ENCODE assay signal across 34 cellular contexts in genomic region chr7:85914437-85914836, GRCh38.
"Had no signal": no experiment of that assay in that cellular context is flagged by ENCODE, and none has a peak within 500 bp of the region (broad histone marks: within the 10 kb centered on the region; RNA-seq: fewer than 3 reads in every experiment).

No MANE protein-coding gene starts in this region.

- H3K4me3 ChIP-seq: MG63 had no signal

- H3K36me3 ChIP-seq: MG63 had no signal

- DNase-seq: Karpas-422, Kasumi-1, MG63, MM.1S, MV-4-11, NCI-H1048, NCI-H1092, NCI-H1092 treated with DMSO at 0.1 percent for 48 hours, NCI-H1105, NCI-H1105 treated with DMSO at 0.1 percent for 48 hours, NCI-H1417, NCI-H1417 treated with DMSO at 0.1 percent for 48 hours, NCI-H1436, NCI-H1436 treated with DMSO at 0.1 percent for 48 hours, NCI-H146, NCI-H1694, NCI-H1694 treated with DMSO at 0.1 percent for 48 hours, NCI-H187, NCI-H187 treated with DMSO at 0.1 percent for 48 hours, NCI-H1930, NCI-H2029, NCI-H2029 treated with DMSO at 0.1 percent for 48 hours, NCI-H2081, NCI-H2081 treated with DMSO at 0.1 percent for 48 hours, NCI-H2107, NCI-H2171, NCI-H2171 treated with DMSO at 0.1 percent for 48 hours, NCI-H2227 treated with DMSO at 0.1 percent for 48 hours, NCI-H226, NCI-H345, NCI-H446, NCI-H446 treated with DMSO at 0.1 percent for 48 hours, NCI-H510A, NCI-H510A treated with DMSO at 0.1 percent for 48 hours had no signal

- H3K9me3 ChIP-seq: MG63 had no signal
